Comparison of ENCODE assay signal across 8 cellular contexts in genomic region chr9:91395553-91396470, GRCh38. TPM values are rescaled to one million over a fixed set of nuclear protein-coding genes. Genes with fewer than 3 reads are reported as not detected.
DNase-seq lines count a peak whose midpoint lies in the region; ATAC-seq and TF ChIP-seq lines count a peak whose summit lies in the region.

No MANE protein-coding gene starts in this region.

- H3K9ac ChIP-seq in skeletal muscle satellite cell (ENCODE audit: low read depth, low read length) = no peak overlapping the region

- peaks cover 21% of the 10 kb centered on the region for H3K4me1 ChIP-seq in skeletal muscle satellite cell (ENCODE audit: control insufficient read depth, insufficient read depth, low read length)

- no peak for TF ChIP-seq CTCF in astrocyte of the cerebellum (IDR thresholded peaks at IDR 0.05; ENCODE audit: low read depth, low read length, missing control alignments)

- peak overlapping the region; percentile 55 for H3K4me2 ChIP-seq in skeletal muscle satellite cell (ENCODE audit: low read length)

- in situ Hi-C loops in astrocyte of the cerebellum (cut with HindIII; ENCODE audit: low sequenced_read_pairs) = loop anchor here (5.0 kb wide), 1 partner anchor 34 kb away; the partner anchor contains the start of gene AUH

- no peaks in the 10 kb centered on the region for H3K9me3 ChIP-seq in skeletal muscle satellite cell (replicated peaks; ENCODE audit: low read length)

- peak; percentile 73 for ATAC-seq in activated CD4-positive, CD25-positive, alpha-beta regulatory T cell treated with anti-CD3 and anti-CD28 coated beads, Interleukin-2, amount 50 U/mL, for 24 hours
- no peak for ATAC-seq in HG02970 (IDR thresholded peaks at IDR 0.05; ENCODE audit: low FRiP score, unreplicated experiment)

- H3K27me3 ChIP-seq in skeletal muscle satellite cell (ENCODE audit: control insufficient read depth, insufficient read depth, low read length) = no peaks in the 10 kb centered on the region

- DNase-seq in activated CD4-positive, CD25-positive, alpha-beta regulatory T cell treated with anti-CD3 and anti-CD28 coated beads, Interleukin-2, amount 50 U/mL, for 72 hours = no peak
- peak; percentile 85 for DNase-seq in M059J (ENCODE audit: low read depth)
- DNase-seq in astrocyte of the cerebellum (ENCODE audit: low read depth) = peak; percentile 87
- no peak for DNase-seq in NCI-H128 (lab: John Stamatoyannopoulos, UW; ENCODE audit: unreplicated experiment)
- DNase-seq in stimulated activated CD8-positive, alpha-beta memory T cell treated with anti-CD3 and anti-CD28 coated beads, Interleukin-4, amount 100 ng/mL, for 48 hours = no peak

- no peaks in the 10 kb centered on the region for H3K36me3 ChIP-seq in skeletal muscle satellite cell (ENCODE audit: insufficient read depth, low read length)

- H3K4me3 ChIP-seq in astrocyte of the cerebellum (ENCODE audit: low read depth, low read length) (no peak overlapping the region), skeletal muscle satellite cell (ENCODE audit: low read length) (no peak overlapping the region)

RNA-seq across cellular contexts. Expression of gene NFIL3, which starts 27.8 kb away (rescaled TPM):
- total RNA-seq in M059J (2014; rRNA removed; shearing (Covaris generic)) = 15.4 and 20.6 TPM in 2 replicates
- 12.9 and 15.5 TPM in 2 replicates for total RNA-seq in skeletal muscle satellite cell (2012; rRNA removed)

RNA-seq across cellular contexts. Expression of gene AUH, which starts 34.1 kb away (rescaled TPM):
- total RNA-seq in M059J (2014; rRNA removed; shearing (Covaris generic)) = 9.7 and 16.6 TPM in 2 replicates
- total RNA-seq in skeletal muscle satellite cell (2012; rRNA removed) = 11.1 and 16.0 TPM in 2 replicates

Comparison
In these comparisons a context has a peak if more than half of its experiments do, and no peak if none do; other contexts are left out.
1. DNase-seq: peak in M059J (single experiment) and astrocyte of the cerebellum (single experiment); none in activated CD4-positive, CD25-positive, alpha-beta regulatory T cell treated with anti-CD3 and anti-CD28 coated beads, Interleukin-2, amount 50 U/mL, for 72 hours (single experiment), NCI-H128 (single experiment) and stimulated activated CD8-positive, alpha-beta memory T cell treated with anti-CD3 and anti-CD28 coated beads, Interleukin-4, amount 100 ng/mL, for 48 hours (single experiment).